27 cellular contexts compared by ENCODE assay signal in the genomic region with DNA sequence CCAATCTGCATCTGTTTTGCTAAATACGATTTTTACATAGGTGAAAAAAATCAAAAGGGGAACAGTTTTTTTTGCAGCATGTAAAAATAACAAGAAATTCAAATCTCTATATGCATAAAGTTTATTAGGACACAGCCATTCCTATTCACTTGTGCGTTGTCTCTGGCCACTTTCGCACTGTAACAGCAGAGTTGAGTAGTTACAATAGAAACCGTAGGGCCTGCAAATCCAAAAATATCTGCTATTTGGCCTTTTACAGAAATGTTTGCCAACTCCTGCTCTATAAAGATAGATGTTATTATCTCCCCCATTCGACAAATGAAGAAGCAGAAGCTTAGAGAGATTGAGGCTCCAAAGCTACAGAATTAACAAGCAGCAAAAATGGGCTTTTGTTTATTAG. TPM values are rescaled to one million over a fixed set of nuclear protein-coding genes. Genes with fewer than 3 reads are reported as not detected.
A peak's percentile ranks its signal among the peaks of the same experiment; 100 is the strongest.
DNase-seq lines count a peak whose midpoint lies in the region; ATAC-seq, FAIRE-seq and TF ChIP-seq lines count a peak whose summit lies in the region.
"Had no signal": no experiment of that assay in that cellular context is flagged by ENCODE, and none has a peak within 500 bp of the region (broad histone marks: within the 10 kb centered on the region; RNA-seq: fewer than 3 reads in every experiment).

No MANE protein-coding gene starts in this region.

- no peaks in the 10 kb centered on the region for H3K36me3 Mint-ChIP-seq in nephron progenitor cell (ENCODE audit: low read depth)
- H3K36me3 Mint-ChIP-seq: mesothelial cell of epicardium, type B pancreatic cell had no signal

- no peak for FAIRE-seq in K562 (lab: Jason Lieb, UNC)
- FAIRE-seq: HTR-8/SVneo had no signal

- no peak overlapping the region for H3K27ac Mint-ChIP-seq in nephron progenitor cell
- H3K27ac Mint-ChIP-seq: CD4-positive, alpha-beta T cell; endodermal cell; HFFc6; mesothelial cell of epicardium; T-helper 1 cell treated with Interleukin-12 subunit alpha and Interleukin-12 subunit beta and Interleukin-4 antibody, amounts not matched to agents 30 μg/mL and 1 μg/mL, for 36 hours; type B pancreatic cell had no signal

- H3K9me3 ChIP-seq in Karpas-422 (ENCODE audit: low read length): no peaks in the 10 kb centered on the region
- H3K9me3 ChIP-seq in K562 (replicated peaks; ENCODE audit: control insufficient read depth, insufficient read depth, low read depth, low read length): 0 out of 2 replicates have a peak, but pooled peaks cover 2% of the 10 kb centered on the region
- H3K9me3 ChIP-seq: colonic mucosa, prostate gland, SJCRH30 had no signal

- H3K9me1 ChIP-seq in K562 (ENCODE audit: control insufficient read depth, insufficient read depth, low read length): no peaks in the 10 kb centered on the region

- in situ Hi-C loops in K562 (cut with MboI): no loop called here

- CTCF ChIA-PET in K562 (lab: Yijun Ruan, JAX; ENCODE audit: low intra/inter-chr PET ratio): interaction anchor here (1.3 kb wide), 1 partner anchor 239 kb away, joined by 3 read pairs; no protein-coding TSS in a partner anchor

- WGBS in K562 (ENCODE audit: insufficient coverage, low coverage, missing lambda C conversion rate): 21% methylated on average over 5 of the region's 5 CpGs

- POLR2A ChIA-PET in K562 (lab: Yijun Ruan, JAX): interaction anchor here (0.6 to 1.8 kb wide), 5 partner anchors 8 to 404 kb away, joined by 3 to 13 read pairs (median 4); no protein-coding TSS in a partner anchor

- ATAC-seq in GM18858 (IDR thresholded peaks at IDR 0.05; ENCODE audit: unreplicated experiment) (peak; percentile 17), HG02571 (IDR thresholded peaks at IDR 0.05; ENCODE audit: unreplicated experiment) (peak; percentile 10), K562 (peak; percentile 54)
- ATAC-seq: left lobe of liver had no signal

- peaks cover 8% of the 10 kb centered on the region for H3K27me3 Mint-ChIP-seq in nephron progenitor cell (ENCODE audit: low read depth, poor library complexity)

- peak overlapping the region; percentile 55 for H3K4me2 ChIP-seq in Karpas-422 (ENCODE audit: low read depth, low read length, poor library complexity, severe bottlenecking)
- H3K4me2 ChIP-seq in K562 (ENCODE audit: insufficient read depth, low read length): peak overlapping the region; percentile 53

- BruUV-seq in K562 (replicated peaks; lab: Mats Ljungman, UMichigan): TSS peak; percentile 43

- H3K79me2 ChIP-seq in Karpas-422 (ENCODE audit: low read length) (no peaks in the 10 kb centered on the region), K562 (ENCODE audit: control insufficient read depth, insufficient read depth, low read length) (no peaks in the 10 kb centered on the region)

- H3K4me3 Mint-ChIP-seq in nephron progenitor cell: no peak overlapping the region
- H3K4me3 Mint-ChIP-seq: CD4-positive, alpha-beta T cell; endodermal cell; HFFc6; mesothelial cell of epicardium; T-helper 1 cell treated with Interleukin-12 subunit alpha and Interleukin-12 subunit beta and Interleukin-4 antibody, amounts not matched to agents 30 μg/mL and 1 μg/mL, for 36 hours; type B pancreatic cell had no signal

- intact Hi-C loops in K562 (cut with micrococcal nuclease): no loop called here

- TF ChIP-seq POLR2A in K562 (conservative IDR thresholded peaks at IDR 0.05): no peak

- DNase-seq in Karpas-422 (no peak), K562 (ENCODE audit: extremely low read depth in 1 of 4, low spot score in 3 of 4) (peak in 1 of 4 experiments; percentile 45), nephron progenitor cell (no peak), COR-L47 (lab: John Stamatoyannopoulos, UW) (no peak), NCI-H1694 treated with DMSO at 0.1 percent for 48 hours (lab: John Stamatoyannopoulos, UW) (no peak)
- DNase-seq in stimulated activated CD4-positive, alpha-beta T cell treated with anti-CD3 and anti-CD28 coated beads, Interleukin-15, amount 100 ng/mL, for 24 hours: no peak
- DNase-seq: activated effector memory CD4-positive, alpha-beta T cell treated with anti-CD3 and anti-CD28 coated beads, Interleukin-2, amount 50 U/mL, for 16 hours; CD4-positive, alpha-beta T cell; colonic mucosa; endodermal cell; GF-D8; HFFc6; stimulated activated CD4-positive, alpha-beta T cell treated with anti-CD3 and anti-CD28 coated beads, Interleukin-4, amount 100 ng/mL, for 1 hour; WERI-Rb-1 had no signal

- H4K20me1 ChIP-seq in Karpas-422 (ENCODE audit: insufficient read depth, low read depth, low read length): no peaks in the 10 kb centered on the region
- no peaks in the 10 kb centered on the region for H4K20me1 ChIP-seq in K562 (replicated peaks; ENCODE audit: control insufficient read depth, insufficient read depth, low read length)

- H3K4me1 Mint-ChIP-seq in nephron progenitor cell: peaks cover 13% of the 10 kb centered on the region

- no peaks in the 10 kb centered on the region for H3K9me2 ChIP-seq in Karpas-422 (replicated peaks; ENCODE audit: insufficient read depth, low read length)

- H2AFZ ChIP-seq in Karpas-422 (ENCODE audit: low read length): no peak overlapping the region; the same call in 1 of the 2 replicates
- peak overlapping the region; percentile 70 for H2AFZ ChIP-seq in K562 (ENCODE audit: low read depth, low read length)

- H3K4me3 ChIP-seq in Karpas-422 (ENCODE audit: low read length): no peak overlapping the region
- H3K4me3 ChIP-seq in K562: no peak overlapping the region
- H3K4me3 ChIP-seq: colonic mucosa, prostate gland, SJCRH30, skin epidermis had no signal

- TF ChIP-seq CTCF in K562 (IDR thresholded peaks at IDR 0.05 in 2 of 3, conservative IDR thresholded peaks at IDR 0.05 in 1 of 3; ENCODE audit: insufficient read depth in 2 of 3, low read depth in 1 of 3, low read length in 3 of 3) (no peak), nephron progenitor cell (IDR thresholded peaks at IDR 0.05) (no peak)

- H3K9ac ChIP-seq in Karpas-422 (ENCODE audit: low read length) (0 out of 2 replicates have a peak overlapping the region, but pooled peaks have one; percentile 15), K562 (ENCODE audit: insufficient read depth in 1 of 2, low read depth in 2 of 2, low read length in 2 of 2) (peak overlapping the region in 1 of 2 experiments; percentile 47; a peak in 2 of 4 replicates)

- H3K27me3 ChIP-seq in Karpas-422 (ENCODE audit: low read length): no peaks in the 10 kb centered on the region
- no peaks in the 10 kb centered on the region for H3K27me3 ChIP-seq in K562 (ENCODE audit: control insufficient read depth in 2 of 2, insufficient read depth in 2 of 2, low read length in 2 of 2)
- H3K27me3 ChIP-seq: colonic mucosa, SJCRH30 had no signal

- no peak for TF ChIP-seq EP300 in K562 (IDR thresholded peaks at IDR 0.05; ENCODE audit: low read length)

- H3K36me3 ChIP-seq in Karpas-422 (ENCODE audit: insufficient read depth, low read length) (no peaks in the 10 kb centered on the region), K562 (ENCODE audit: control insufficient read depth, insufficient read depth, low read length) (no peaks in the 10 kb centered on the region)
- H3K36me3 ChIP-seq: colonic mucosa, prostate gland, SJCRH30, WERI-Rb-1 had no signal

- H3K27ac ChIP-seq in Karpas-422 (ENCODE audit: low read length) (no peak overlapping the region), K562 (ENCODE audit: extremely low read depth, low read depth, low read length) (peak overlapping the region; percentile 77)
- H3K27ac ChIP-seq: colonic mucosa, prostate gland, SJCRH30, skin epidermis, WERI-Rb-1 had no signal

- H3K4me1 ChIP-seq in Karpas-422 (ENCODE audit: low read length) (peaks cover 15% of the 10 kb centered on the region), K562 (replicated peaks in 1 of 2; ENCODE audit: control insufficient read depth in 2 of 2, insufficient read depth in 2 of 2, low read length in 2 of 2) (peaks cover 9 to 29% of the 10 kb centered on the region in 2 experiments; a peak in 4 of 5 replicates)
- H3K4me1 ChIP-seq: colonic mucosa, prostate gland had no signal

- H3K9me3 Mint-ChIP-seq in nephron progenitor cell: peaks cover 10% of the 10 kb centered on the region
- H3K9me3 Mint-ChIP-seq: CD4-positive, alpha-beta T cell; endodermal cell; HFFc6; T-helper 1 cell treated with Interleukin-12 subunit alpha and Interleukin-12 subunit beta and Interleukin-4 antibody, amounts not matched to agents 30 μg/mL and 1 μg/mL, for 36 hours; type B pancreatic cell had no signal

- TF ChIP-seq RAD21 in K562 (CRISPR knock-in tag; conservative IDR thresholded peaks at IDR 0.05 in 1 of 2, IDR thresholded peaks at IDR 0.05 in 1 of 2): no peak

RNA-seq across cellular contexts. Expression of a gene that starts 5.5 kb away (rescaled TPM):
- total RNA-seq in Karpas-422 (2014; rRNA removed; shearing (Covaris generic); ENCODE audit: low replicate concordance): not detected in 2 replicates
- total RNA-seq in K562 (2011; cell fraction: chromatin; rRNA removed; ENCODE audit: low replicate concordance): not detected in 2 replicates
- total RNA-seq in K562 (2011; cell fraction: nucleolus; rRNA removed): not detected in 2 replicates
- not detected in 2 replicates for total RNA-seq in K562 (2011; cell fraction: nucleoplasm; rRNA removed)
- not detected in 2 replicates for total RNA-seq in K562 (2014; rRNA removed)
- not detected in 2 replicates for total RNA-seq in K562 (2014; rRNA removed; fragmentation: Illumina TruSeq; extraction: Trizol)
- total RNA-seq in K562 (2015; rRNA removed; fragmentation: Illumina TruSeq; extraction: Trizol): not detected in 2 replicates
- not detected in 2 replicates for total RNA-seq in K562 (2021)
- not detected in 2 replicates for polyA plus RNA-seq in K562 (2011; rRNA removed)
- polyA plus RNA-seq in K562 (2011; cell fraction: cytosol; rRNA removed): not detected in 2 replicates
- not detected in 2 replicates for polyA plus RNA-seq in K562 (2011; cell fraction: nucleus; rRNA removed)
- not detected in 2 replicates for polyA plus RNA-seq in K562 (2012)
- not detected in 2 replicates for polyA plus RNA-seq in K562 (2014; fragmentation: Illumina TruSeq; extraction: Trizol)
- not detected for polyA plus RNA-seq in K562 (2014; fragmentation: Nextera tagmentation; extraction: Ambion mirVana)
- not detected in 2 replicates for polyA plus RNA-seq in K562 (2014; rRNA removed)
- not detected in 2 replicates for polyA minus RNA-seq in K562 (2011; rRNA and poly(A)+ RNA removed)
- polyA minus RNA-seq in K562 (2011; cell fraction: cytosol; rRNA and poly(A)+ RNA removed): not detected in 2 replicates
- not detected in 2 replicates for polyA minus RNA-seq in K562 (2011; cell fraction: nucleus; rRNA and poly(A)+ RNA removed)
- total RNA-seq: CD4-positive, alpha-beta T cell; SJCRH30 had no signal
- polyA plus RNA-seq: neural cell had no signal

RNA-seq across cellular contexts. Expression of a gene that starts 43.3 kb away (rescaled TPM):
- total RNA-seq in Karpas-422 (2014; rRNA removed; shearing (Covaris generic); ENCODE audit: low replicate concordance): not detected in 2 replicates
- total RNA-seq in K562 (2011; cell fraction: chromatin; rRNA removed; ENCODE audit: low replicate concordance): not detected in 2 replicates
- total RNA-seq in K562 (2011; cell fraction: nucleolus; rRNA removed): not detected in 2 replicates
- not detected in 2 replicates for total RNA-seq in K562 (2011; cell fraction: nucleoplasm; rRNA removed)
- total RNA-seq in K562 (2014; rRNA removed) (not detected in 2 replicates), K562 (2014; rRNA removed; fragmentation: Illumina TruSeq; extraction: Trizol) (not detected in 2 replicates), K562 (2015; rRNA removed; fragmentation: Illumina TruSeq; extraction: Trizol) (not detected in 2 replicates), K562 (2021) (not detected in 2 replicates)
- polyA plus RNA-seq in K562 (2011; rRNA removed) (not detected in 2 replicates), K562 (2014; fragmentation: Illumina TruSeq; extraction: Trizol) (not detected in 2 replicates), K562 (2014; fragmentation: Nextera tagmentation; extraction: Ambion mirVana) (not detected), K562 (2014; rRNA removed) (not detected in 2 replicates)
- not detected in 2 replicates for polyA plus RNA-seq in K562 (2011; cell fraction: cytosol; rRNA removed)
- not detected in 2 replicates for polyA plus RNA-seq in K562 (2011; cell fraction: nucleus; rRNA removed)
- not detected in 2 replicates for polyA plus RNA-seq in K562 (2012)
- polyA minus RNA-seq in K562 (2011; rRNA and poly(A)+ RNA removed): not detected in 2 replicates
- not detected in 2 replicates for polyA minus RNA-seq in K562 (2011; cell fraction: cytosol; rRNA and poly(A)+ RNA removed)
- not detected in 2 replicates for polyA minus RNA-seq in K562 (2011; cell fraction: nucleus; rRNA and poly(A)+ RNA removed)
- total RNA-seq: CD4-positive, alpha-beta T cell; endodermal cell; fibroblast of lung; HFFc6; left lobe of liver; mesothelial cell of epicardium; prostate gland; SJCRH30 had no signal
- polyA plus RNA-seq: adipose tissue, fibroblast of lung, neural cell had no signal
